8 cellular contexts compared by ENCODE assay signal in the genomic region with DNA sequence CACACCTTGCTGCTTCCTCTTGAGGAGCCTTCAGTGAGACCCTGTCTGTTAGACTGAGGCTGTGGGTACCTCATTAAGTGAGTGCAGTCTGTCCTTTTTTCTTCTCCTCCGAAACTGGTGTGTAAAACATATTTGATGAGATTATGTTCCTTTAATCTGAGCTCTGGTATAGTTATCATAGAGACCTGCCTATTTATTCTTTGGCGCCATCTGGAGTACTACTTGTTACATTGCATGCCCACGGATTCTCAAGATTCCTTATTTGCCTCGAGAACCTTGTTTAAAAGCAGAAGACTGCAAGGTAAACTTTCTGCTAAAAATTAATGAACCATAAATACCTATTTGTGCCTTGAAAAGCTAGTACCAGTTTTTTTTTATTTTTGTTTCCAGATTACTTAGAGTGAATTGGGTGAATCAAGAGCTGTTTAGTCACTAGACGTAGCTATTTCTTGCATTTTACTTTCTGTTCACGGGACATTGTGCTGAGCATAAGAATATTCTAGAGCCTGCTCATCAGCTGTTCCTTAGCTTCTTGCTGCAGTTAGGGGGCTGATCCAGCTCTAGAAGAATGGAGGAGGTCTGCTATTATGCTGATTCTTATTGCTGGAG. TPM values are rescaled to one million over a fixed set of nuclear protein-coding genes. Genes with fewer than 3 reads are reported as not detected.
DNase-seq lines count a peak whose midpoint lies in the region.

No MANE protein-coding gene starts in this region.

- DNase-seq in DMS53 treated with DMSO at 0.1 percent for 48 hours (lab: John Stamatoyannopoulos, UW; ENCODE audit: unreplicated experiment) (peak; percentile 43), HCEC 1CT (peak; percentile 49), NCI-H82 treated with DMSO at 0.1 percent for 48 hours (lab: John Stamatoyannopoulos, UW; ENCODE audit: unreplicated experiment) (peak; percentile 32), cerebellum (ENCODE audit: low spot score) (peak; percentile 27), lung microvascular endothelial cell (ENCODE audit: low read depth in 2 of 2) (peak; percentile 62), NCI-H187 treated with DMSO at 0.1 percent for 48 hours (lab: John Stamatoyannopoulos, UW) (no peak), HuH-7 (ENCODE audit: low spot score) (no peak), posterior cingulate gyrus (no peak)

- intact Hi-C loops in posterior cingulate gyrus (cut with DNase I): loop anchor here (1.0 kb wide), 1 partner anchor 364 kb away; no protein-coding TSS in a partner anchor

RNA-seq across cellular contexts. Expression of gene STMP1, which starts 16.9 kb away (rescaled TPM):
- total RNA-seq in cerebellum (36.2 TPM), lung microvascular endothelial cell (4.6 and 5.4 TPM in 2 replicates)

Comparison
In these comparisons a context has a peak if more than half of its experiments do, and no peak if none do; other contexts are left out.
1. DNase-seq: peak in DMS53 treated with DMSO at 0.1 percent for 48 hours (single experiment), HCEC 1CT (single experiment), NCI-H82 treated with DMSO at 0.1 percent for 48 hours (single experiment), cerebellum (single experiment) and lung microvascular endothelial cell (2 of 2); none in NCI-H187 treated with DMSO at 0.1 percent for 48 hours (single experiment), HuH-7 (single experiment) and posterior cingulate gyrus (0 of 10).